8 cellular contexts compared by ENCODE assay signal in genomic region chr3:127588675-127589577, GRCh38. TPM values are rescaled to one million over a fixed set of nuclear protein-coding genes. Genes with fewer than 3 reads are reported as not detected.
DNase-seq lines count a peak whose midpoint lies in the region; ATAC-seq, FAIRE-seq and TF ChIP-seq lines count a peak whose summit lies in the region.

No MANE protein-coding gene starts in this region.

- H3K9me3 ChIP-seq in A673 (ENCODE audit: low read depth, low read length, poor library complexity, severe bottlenecking), result no peaks in the 10 kb centered on the region

- H3K9ac ChIP-seq in rectal smooth muscle tissue (ENCODE audit: low read length), result peak overlapping the region; percentile 52

- DNase-seq in A673 (ENCODE audit: low spot score), result no peak
- peak; percentile 56 for DNase-seq in H54 (ENCODE audit: insufficient read length, low spot score)
- no peak for DNase-seq in WTC11 (ENCODE audit: low spot score)
- DNase-seq in fibroblast of mammary gland (ENCODE audit: low read depth), result peak; percentile 67
- DNase-seq in effector CD4-positive, alpha-beta T cell, result no peak

- ATAC-seq in WTC11 (no peak), HG02678 (IDR thresholded peaks at IDR 0.05; ENCODE audit: unreplicated experiment) (no peak), HG02840 (IDR thresholded peaks at IDR 0.05; ENCODE audit: low FRiP score, unreplicated experiment) (no peak)

- H3K27ac ChIP-seq in A673 (ENCODE audit: low read depth, low read length, poor library complexity, severe bottlenecking), result peak overlapping the region; percentile 87
- H3K27ac ChIP-seq in rectal smooth muscle tissue (ENCODE audit: low read depth, low read length), result peak overlapping the region; percentile 87

- H3K27ac Mint-ChIP-seq in WTC11, result no peak overlapping the region

- H3K4me3 ChIP-seq in A673 (ENCODE audit: low read depth, low read length, poor library complexity, severe bottlenecking), result peak overlapping the region; percentile 93
- H3K4me3 ChIP-seq in fibroblast of mammary gland (ENCODE audit: control insufficient read depth, low read depth, low read length), result peak overlapping the region; percentile 79
- peak overlapping the region; percentile 80 for H3K4me3 ChIP-seq in rectal smooth muscle tissue (ENCODE audit: low read length)

- POLR2A ChIA-PET in A673 (lab: Charles Lee; ENCODE audit: low non-redundant PET), result no interaction called here
- POLR2A ChIA-PET in WTC11 (lab: Charles Lee), result interaction anchor here (0.6 to 1.1 kb wide), 2 partner anchors 9 kb away, joined by 3 to 4 read pairs; partner anchors contain the start of gene MCM2

- H3K4me1 ChIP-seq in A673 (ENCODE audit: insufficient read depth, low read length, poor library complexity, severe bottlenecking) (peaks cover 13% of the 10 kb centered on the region), rectal smooth muscle tissue (ENCODE audit: control insufficient read depth, insufficient read depth, low read length) (peaks cover 3% of the 10 kb centered on the region)

- TF ChIP-seq POLR2A in H54 (IDR thresholded peaks at IDR 0.05; ENCODE audit: low read depth, low read length), result no peak

- no peaks in the 10 kb centered on the region for H3K9me3 Mint-ChIP-seq in WTC11

- H3K27me3 Mint-ChIP-seq in WTC11 (ENCODE audit: low read depth), result peaks cover 7% of the 10 kb centered on the region

- H3K4me3 Mint-ChIP-seq in WTC11, result peak overlapping the region; percentile 86

- CTCF ChIA-PET in A673 (lab: Charles Lee) (interaction anchor here (1.3 kb wide), 1 partner anchor 14 kb away, joined by 7 read pairs; no protein-coding TSS in a partner anchor), WTC11 (lab: Charles Lee) (interaction anchor here (1.2 to 7.1 kb wide), 2 partner anchors 9 to 14 kb away, joined by 3 to 72 read pairs; partner anchors contain the start of gene MCM2)

- peaks cover 19% of the 10 kb centered on the region for H3K4me1 Mint-ChIP-seq in WTC11

- intact Hi-C loops in A673 (cut with micrococcal nuclease; ENCODE audit: unreplicated experiment), result no loop called here

- H3K36me3 Mint-ChIP-seq in WTC11, result 0 out of 2 replicates have a peak, but pooled peaks cover 2% of the 10 kb centered on the region

- H3K27me3 ChIP-seq in A673 (replicated peaks; ENCODE audit: insufficient read depth, low read depth, low read length, poor library complexity) (no peaks in the 10 kb centered on the region), rectal smooth muscle tissue (ENCODE audit: control insufficient read depth, insufficient read depth, low read length) (no peaks in the 10 kb centered on the region)

- FAIRE-seq in H54 (lab: Jason Lieb, UNC), result no peak

- BruUV-seq in A673 (replicated peaks; lab: Mats Ljungman, UMichigan), result no TSS peak

- H3K36me3 ChIP-seq in A673 (ENCODE audit: insufficient read depth, low read length, poor library complexity, severe bottlenecking) (no peaks in the 10 kb centered on the region), rectal smooth muscle tissue (ENCODE audit: control insufficient read depth, insufficient read depth, low read length) (no peaks in the 10 kb centered on the region)

- TF ChIP-seq CTCF in A673 (conservative IDR thresholded peaks at IDR 0.05; ENCODE audit: low read depth, low read length) (no peak), WTC11 (IDR thresholded peaks at IDR 0.05) (no peak), fibroblast of mammary gland (conservative IDR thresholded peaks at IDR 0.05; ENCODE audit: control insufficient read depth, insufficient read depth, low read depth, low read length) (no peak)

TF ChIP-seq in WTC11, 78 proteins besides CTCF, POLR2A, EP300 and RAD21:
- TF ChIP-seq CBFB (CRISPR knock-in tag; IDR thresholded peaks at IDR 0.05; ENCODE audit: low read depth) (no peak), CDX4 (CRISPR knock-in tag; IDR thresholded peaks at IDR 0.05; ENCODE audit: borderline replicate concordance) (no peak), ZMAT4 (CRISPR knock-in tag; IDR thresholded peaks at IDR 0.05) (no peak), ZBTB43 (CRISPR knock-in tag; IDR thresholded peaks at IDR 0.05) (no peak), ELF4 (CRISPR knock-in tag; IDR thresholded peaks at IDR 0.05; ENCODE audit: low read depth) (no peak), OVOL2 (CRISPR knock-in tag; IDR thresholded peaks at IDR 0.05; ENCODE audit: borderline replicate concordance) (no peak), ATF1 (CRISPR knock-in tag; IDR thresholded peaks at IDR 0.05) (no peak), SMAD4 (CRISPR knock-in tag; IDR thresholded peaks at IDR 0.05) (no peak)
- TF ChIP-seq, protein P1, sequence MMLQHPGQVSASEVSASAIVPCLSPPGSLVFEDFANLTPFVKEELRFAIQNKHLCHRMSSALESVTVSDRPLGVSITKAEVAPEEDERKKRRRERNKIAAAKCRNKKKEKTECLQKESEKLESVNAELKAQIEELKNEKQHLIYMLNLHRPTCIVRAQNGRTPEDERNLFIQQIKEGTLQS (CRISPR knock-in tag; conservative IDR thresholded peaks at IDR 0.05), result no peak
- TF ChIP-seq, protein P2, sequence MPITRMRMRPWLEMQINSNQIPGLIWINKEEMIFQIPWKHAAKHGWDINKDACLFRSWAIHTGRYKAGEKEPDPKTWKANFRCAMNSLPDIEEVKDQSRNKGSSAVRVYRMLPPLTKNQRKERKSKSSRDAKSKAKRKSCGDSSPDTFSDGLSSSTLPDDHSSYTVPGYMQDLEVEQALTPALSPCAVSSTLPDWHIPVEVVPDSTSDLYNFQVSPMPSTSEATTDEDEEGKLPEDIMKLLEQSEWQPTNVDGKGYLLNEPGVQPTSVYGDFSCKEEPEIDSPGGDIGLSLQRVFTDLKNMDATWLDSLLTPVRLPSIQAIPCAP (CRISPR knock-in tag; IDR thresholded peaks at IDR 0.05), result no peak
- TF ChIP-seq, protein P3, sequence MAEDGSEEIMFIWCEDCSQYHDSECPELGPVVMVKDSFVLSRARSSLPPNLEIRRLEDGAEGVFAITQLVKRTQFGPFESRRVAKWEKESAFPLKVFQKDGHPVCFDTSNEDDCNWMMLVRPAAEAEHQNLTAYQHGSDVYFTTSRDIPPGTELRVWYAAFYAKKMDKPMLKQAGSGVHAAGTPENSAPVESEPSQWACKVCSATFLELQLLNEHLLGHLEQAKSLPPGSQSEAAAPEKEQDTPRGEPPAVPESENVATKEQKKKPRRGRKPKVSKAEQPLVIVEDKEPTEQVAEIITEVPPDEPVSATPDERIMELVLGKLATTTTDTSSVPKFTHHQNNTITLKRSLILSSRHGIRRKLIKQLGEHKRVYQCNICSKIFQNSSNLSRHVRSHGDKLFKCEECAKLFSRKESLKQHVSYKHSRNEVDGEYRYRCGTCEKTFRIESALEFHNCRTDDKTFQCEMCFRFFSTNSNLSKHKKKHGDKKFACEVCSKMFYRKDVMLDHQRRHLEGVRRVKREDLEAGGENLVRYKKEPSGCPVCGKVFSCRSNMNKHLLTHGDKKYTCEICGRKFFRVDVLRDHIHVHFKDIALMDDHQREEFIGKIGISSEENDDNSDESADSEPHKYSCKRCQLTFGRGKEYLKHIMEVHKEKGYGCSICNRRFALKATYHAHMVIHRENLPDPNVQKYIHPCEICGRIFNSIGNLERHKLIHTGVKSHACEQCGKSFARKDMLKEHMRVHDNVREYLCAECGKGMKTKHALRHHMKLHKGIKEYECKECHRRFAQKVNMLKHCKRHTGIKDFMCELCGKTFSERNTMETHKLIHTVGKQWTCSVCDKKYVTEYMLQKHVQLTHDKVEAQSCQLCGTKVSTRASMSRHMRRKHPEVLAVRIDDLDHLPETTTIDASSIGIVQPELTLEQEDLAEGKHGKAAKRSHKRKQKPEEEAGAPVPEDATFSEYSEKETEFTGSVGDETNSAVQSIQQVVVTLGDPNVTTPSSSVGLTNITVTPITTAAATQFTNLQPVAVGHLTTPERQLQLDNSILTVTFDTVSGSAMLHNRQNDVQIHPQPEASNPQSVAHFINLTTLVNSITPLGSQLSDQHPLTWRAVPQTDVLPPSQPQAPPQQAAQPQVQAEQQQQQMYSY (CRISPR knock-in tag; IDR thresholded peaks at IDR 0.05), result no peak
TF ChIP-seq in WTC11: peak in this region for 0.

RNA-seq across cellular contexts. Expression of gene TPRA1, which starts 1.6 kb away (rescaled TPM):
- total RNA-seq in A673 (2021) (20.2 and 21.0 TPM in 2 replicates), WTC11 (2021) (20.3 to 24.2 TPM (median 22.0 TPM) in 3 replicates)

RNA-seq across cellular contexts. Expression of gene MCM2, which starts 9.3 kb away (rescaled TPM):
- total RNA-seq in A673 (2021) (218 and 225 TPM in 2 replicates), WTC11 (2021) (142 to 155 TPM (median 152 TPM) in 3 replicates)

RNA-seq across cellular contexts. Expression of gene PODXL2, which starts 40.1 kb away (rescaled TPM):
- total RNA-seq in A673 (2021) (26.6 and 35.9 TPM in 2 replicates), WTC11 (2021) (33.6 to 38.8 TPM (median 37.8 TPM) in 3 replicates)

Comparison
In these comparisons a context has a peak if more than half of its experiments do, and no peak if none do; other contexts are left out.
1. DNase-seq: peak in H54 (single experiment) and fibroblast of mammary gland (single experiment); none in A673 (single experiment), WTC11 (single experiment) and effector CD4-positive, alpha-beta T cell (single experiment).
2. Peak in every context shown above with its lines, with median percentiles within 50 percentile points of each other: H3K4me3 ChIP-seq.